ENCODE assay signal across 1 cellular context in genomic region chr19:33227242-33227650, GRCh38.
TF ChIP-seq lines count a peak whose summit lies in the region.

No MANE protein-coding gene starts in this region.

TF ChIP-seq in HepG2, 621 proteins besides CTCF, POLR2A, EP300 and RAD21 (continued from another document and continues in another):
- TF ChIP-seq ZNF407 (CRISPR knock-in tag; IDR thresholded peaks at IDR 0.05; ENCODE audit: not compliant biosample characterization) (no peak), ZFP91 (CRISPR knock-in tag; IDR thresholded peaks at IDR 0.05; ENCODE audit: borderline replicate concordance) (peak; percentile 92), YEATS4 (CRISPR knock-in tag; IDR thresholded peaks at IDR 0.05; ENCODE audit: borderline replicate concordance) (no peak), CBFB (CRISPR knock-in tag; IDR thresholded peaks at IDR 0.05) (peak; percentile 77), NFIC (IDR thresholded peaks at IDR 0.05; ENCODE audit: low read length) (no peak), BATF2 (CRISPR knock-in tag; IDR thresholded peaks at IDR 0.05) (no peak), BCL6 (CRISPR knock-in tag; IDR thresholded peaks at IDR 0.05) (peak; percentile 60), PHF20 (CRISPR knock-in tag; IDR thresholded peaks at IDR 0.05) (no peak), MZF1 (CRISPR knock-in tag; IDR thresholded peaks at IDR 0.05; ENCODE audit: borderline replicate concordance) (no peak), MYNN (CRISPR knock-in tag; IDR thresholded peaks at IDR 0.05; ENCODE audit: low read depth) (no peak), ZBTB33 (CRISPR knock-in tag; IDR thresholded peaks at IDR 0.05) (0 out of 2 replicates have a peak, but pooled peaks have one; percentile 8), CEBPB (IDR thresholded peaks at IDR 0.05; ENCODE audit: borderline replicate concordance, low read depth, low read length) (no peak), LBX2 (CRISPR knock-in tag; IDR thresholded peaks at IDR 0.05; ENCODE audit: borderline replicate concordance) (no peak), JUN (CRISPR knock-in tag; IDR thresholded peaks at IDR 0.05) (no peak), ZNF232 (CRISPR knock-in tag; IDR thresholded peaks at IDR 0.05; ENCODE audit: borderline replicate concordance) (no peak), ZNF282 (IDR thresholded peaks at IDR 0.05; ENCODE audit: partially characterized antibody) (no peak), HNRNPH1 (optimal IDR thresholded peaks at IDR 0.05; ENCODE audit: low read depth, low read length) (no peak), KMT2B (CRISPR knock-in tag; IDR thresholded peaks at IDR 0.05) (no peak), HDAC2 (CRISPR knock-in tag; IDR thresholded peaks at IDR 0.05) (no peak), DR1 (CRISPR knock-in tag; IDR thresholded peaks at IDR 0.05) (no peak), ZNF260 (CRISPR knock-in tag; IDR thresholded peaks at IDR 0.05; ENCODE audit: borderline replicate concordance, low read depth) (no peak), CREB1 (IDR thresholded peaks at IDR 0.05) (no peak), CREB1 (CRISPR knock-in tag; IDR thresholded peaks at IDR 0.05) (0 out of 2 replicates have a peak, but pooled peaks have one; percentile 14), PCBP1 (IDR thresholded peaks at IDR 0.05; ENCODE audit: borderline replicate concordance, low read depth, low read length) (0 out of 2 replicates have a peak, but pooled peaks have one; percentile 38), SMAD3 (CRISPR knock-in tag; IDR thresholded peaks at IDR 0.05) (no peak), ZNF879 (CRISPR knock-in tag; IDR thresholded peaks at IDR 0.05) (no peak), SP4 (CRISPR knock-in tag; IDR thresholded peaks at IDR 0.05) (no peak), ZNF143 (CRISPR knock-in tag; IDR thresholded peaks at IDR 0.05) (no peak), REL (CRISPR knock-in tag; conservative IDR thresholded peaks at IDR 0.05) (no peak), ZNF709 (CRISPR knock-in tag; IDR thresholded peaks at IDR 0.05) (no peak), CERS6 (CRISPR knock-in tag; IDR thresholded peaks at IDR 0.05) (no peak), ZSCAN29 (CRISPR knock-in tag; conservative IDR thresholded peaks at IDR 0.05) (no peak), ZMAT5 (CRISPR knock-in tag; IDR thresholded peaks at IDR 0.05; ENCODE audit: borderline replicate concordance, low read depth) (no peak), ZNF782 (CRISPR knock-in tag; IDR thresholded peaks at IDR 0.05; ENCODE audit: borderline replicate concordance) (no peak), ZBTB44 (CRISPR knock-in tag; IDR thresholded peaks at IDR 0.05) (no peak), KDM4B (CRISPR knock-in tag; IDR thresholded peaks at IDR 0.05) (no peak), GTF2F1 (IDR thresholded peaks at IDR 0.05; ENCODE audit: low read length) (no peak), FOXJ3 (CRISPR knock-in tag; IDR thresholded peaks at IDR 0.05; ENCODE audit: borderline replicate concordance) (no peak), ZNF788 (CRISPR knock-in tag; IDR thresholded peaks at IDR 0.05; ENCODE audit: borderline replicate concordance) (no peak), SOX13 (IDR thresholded peaks at IDR 0.05) (no peak), SOX13 (CRISPR knock-in tag; conservative IDR thresholded peaks at IDR 0.05 in 1 of 2, IDR thresholded peaks at IDR 0.05 in 1 of 2) (0 out of 4 replicates have a peak, but pooled peaks of 1 of the 2 experiments have one; percentile 24), MAX (IDR thresholded peaks at IDR 0.05) (peak; percentile 27; the same call in 1 of the 2 replicates), ZNF790 (CRISPR knock-in tag; IDR thresholded peaks at IDR 0.05; ENCODE audit: borderline replicate concordance) (no peak), RORA (CRISPR knock-in tag; IDR thresholded peaks at IDR 0.05) (no peak), ZNF570 (CRISPR knock-in tag; IDR thresholded peaks at IDR 0.05; ENCODE audit: borderline replicate concordance) (no peak), PAXIP1 (CRISPR knock-in tag; conservative IDR thresholded peaks at IDR 0.05) (0 out of 2 replicates have a peak, but pooled peaks have one; percentile 18), ZNF205 (CRISPR knock-in tag; IDR thresholded peaks at IDR 0.05) (no peak)
